1 cellular context compared by ENCODE assay signal in genomic region chr1:160538985-160539651, GRCh38.
A peak's percentile ranks its signal among the peaks of the same experiment; 100 is the strongest.
TF ChIP-seq lines count a peak whose summit lies in the region.

No MANE protein-coding gene starts in this region.

TF ChIP-seq in K562, 482 proteins besides CTCF, POLR2A, EP300 and RAD21 (continued from another document):
- TF ChIP-seq ZNF592 (IDR thresholded peaks at IDR 0.05) (peak; percentile 72), UBTF (IDR thresholded peaks at IDR 0.05; ENCODE audit: borderline replicate concordance in 1 of 2, low read depth in 2 of 2, low read length in 2 of 2) (0 out of 4 replicates have a peak, but pooled peaks of 1 of the 2 experiments have one; percentile 10), PYGO2 (tag; IDR thresholded peaks at IDR 0.05) (peak; percentile 35; the same call in 1 of the 2 replicates), ZNF76 (CRISPR knock-in tag; IDR thresholded peaks at IDR 0.05; ENCODE audit: borderline replicate concordance) (no peak), ZNF639 (CRISPR knock-in tag; conservative IDR thresholded peaks at IDR 0.05 in 1 of 2, IDR thresholded peaks at IDR 0.05 in 1 of 2) (peak in 1 of 2 experiments; percentile 33; a peak in 1 of 4 replicates), CREB3 (tag; conservative IDR thresholded peaks at IDR 0.05; ENCODE audit: low read depth) (0 out of 2 replicates have a peak, but pooled peaks have one; percentile 32), SMAD4 (CRISPR knock-in tag; conservative IDR thresholded peaks at IDR 0.05) (peak; percentile 47), ZKSCAN8 (CRISPR knock-in tag; IDR thresholded peaks at IDR 0.05) (0 out of 2 replicates have a peak, but pooled peaks have one; percentile 25), JUN (IDR thresholded peaks at IDR 0.05; ENCODE audit: borderline replicate concordance, low read depth, low read length) (peak; percentile 5; the same call in 1 of the 2 replicates), JUN (CRISPR knock-in tag; IDR thresholded peaks at IDR 0.05; ENCODE audit: borderline replicate concordance) (no peak), ZNF347 (CRISPR knock-in tag; IDR thresholded peaks at IDR 0.05; ENCODE audit: low read depth) (0 out of 2 replicates have a peak, but pooled peaks have one; percentile 41), CXXC5 (CRISPR knock-in tag; IDR thresholded peaks at IDR 0.05) (0 out of 2 replicates have a peak, but pooled peaks have one; percentile 5), CREB5 (CRISPR knock-in tag; IDR thresholded peaks at IDR 0.05) (0 out of 2 replicates have a peak, but pooled peaks have one; percentile 54), ZNF263 (CRISPR knock-in tag; IDR thresholded peaks at IDR 0.05; ENCODE audit: borderline replicate concordance) (0 out of 2 replicates have a peak, but pooled peaks have one; percentile 1), ZNF589 (CRISPR knock-in tag; IDR thresholded peaks at IDR 0.05; ENCODE audit: low read depth) (peak; percentile 32; the same call in 1 of the 2 replicates), XRCC5 (IDR thresholded peaks at IDR 0.05; ENCODE audit: low read depth, low read length) (no peak), NR2C1 (IDR thresholded peaks at IDR 0.05) (no peak), NR2C1 (tag; IDR thresholded peaks at IDR 0.05) (0 out of 2 replicates have a peak, but pooled peaks have one; percentile 8), ZNF316 (IDR thresholded peaks at IDR 0.05) (0 out of 2 replicates have a peak, but pooled peaks have one; percentile 30)
